Comparison of ENCODE assay signal across 13 cellular contexts in genomic region chr9:6219981-6220380, GRCh38. TPM values are rescaled to one million over a fixed set of nuclear protein-coding genes. Genes with fewer than 3 reads are reported as not detected.
"Had no signal": no experiment of that assay in that cellular context is flagged by ENCODE, and none has a peak within 500 bp of the region (broad histone marks: within the 10 kb centered on the region; RNA-seq: fewer than 3 reads in every experiment).

No MANE protein-coding gene starts in this region.

- H3K27ac ChIP-seq: brain microvascular endothelial cell had no signal

- H3K9me3 ChIP-seq: mucosa of descending colon, vagina had no signal

- H3K4me1 ChIP-seq: parathyroid adenoma had no signal

- H3K4me3 ChIP-seq: mucosa of descending colon, vagina had no signal

- ATAC-seq: effector memory CD8-positive, alpha-beta T cell; mucosa of descending colon; naive thymus-derived CD8-positive, alpha-beta T cell; stimulated activated naive CD8-positive, alpha-beta T cell treated with anti-CD3 and anti-CD28 coated beads, Interleukin-15, amount 100 ng/mL, for 72 hours had no signal

- H3K36me3 ChIP-seq: brain microvascular endothelial cell, vagina had no signal

- DNase-seq: activated CD4-positive, alpha-beta T cell treated with anti-CD3 and anti-CD28 coated beads, Interleukin-2, amount 50 U/mL, for 1 hour; activated naive CD4-positive, alpha-beta T cell; activated naive CD8-positive, alpha-beta T cell treated with anti-CD3 and anti-CD28 coated beads, Interleukin-2, amount 10 ng/mL, durations not matched to agents 7 days and 5 days; activated T-cell treated with anti-CD3 and anti-CD28 coated beads for 4 hours; brain microvascular endothelial cell; effector memory CD8-positive, alpha-beta T cell; erythroblast; mucosa of descending colon; naive thymus-derived CD8-positive, alpha-beta T cell; stimulated activated naive CD8-positive, alpha-beta T cell treated with anti-CD3 and anti-CD28 coated beads, Interleukin-15, amount 100 ng/mL, for 72 hours had no signal

- H3K27me3 ChIP-seq: brain microvascular endothelial cell, vagina had no signal

RNA-seq across cellular contexts. Expression of gene IL33, which starts 4.4 kb away (rescaled TPM):
- total RNA-seq: activated CD8-positive, alpha-beta memory T cell treated with anti-CD3 and anti-CD28 coated beads for 36 hours; activated naive CD8-positive, alpha-beta T cell treated with anti-CD3 and anti-CD28 coated beads, Interleukin-2, amount 10 ng/mL, durations not matched to agents 7 days and 5 days; naive thymus-derived CD8-positive, alpha-beta T cell had no signal
